Comparison of ENCODE assay signal across 8 cellular contexts in the genomic region with DNA sequence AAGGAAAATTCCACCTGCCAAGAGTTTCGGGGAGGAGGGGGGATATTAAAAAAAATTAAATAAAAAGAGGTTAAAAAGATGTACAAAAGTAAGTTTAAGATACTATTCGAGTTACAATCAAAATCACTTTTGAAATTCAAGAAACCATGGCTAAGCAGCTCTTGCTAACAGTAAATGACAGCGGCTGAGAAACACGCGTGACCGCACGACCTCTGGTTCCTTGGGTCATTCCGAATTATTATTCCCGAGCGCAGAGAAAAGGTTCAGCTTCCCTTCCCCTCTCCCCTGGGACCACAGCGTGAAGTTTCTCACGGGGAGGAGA. TPM values are rescaled to one million over a fixed set of nuclear protein-coding genes. Genes with fewer than 3 reads are reported as not detected.
A peak's percentile ranks its signal among the peaks of the same experiment; 100 is the strongest.
DNase-seq lines count a peak whose midpoint lies in the region; ATAC-seq, FAIRE-seq and TF ChIP-seq lines count a peak whose summit lies in the region.

No MANE protein-coding gene starts in this region.

- FAIRE-seq in astrocyte (lab: Jason Lieb, UNC): no peak

- peaks cover 21% of the 10 kb centered on the region for H3K4me1 ChIP-seq in astrocyte (ENCODE audit: insufficient read depth, low read length)
- H3K4me1 ChIP-seq in liver (ENCODE audit: control insufficient read depth in 4 of 4, insufficient read depth in 4 of 4, low read length in 3 of 4): peaks cover 0 to 13% (median 10%) of the 10 kb centered on the region in 4 donors
- H3K4me1 ChIP-seq in thoracic aorta (ENCODE audit: control insufficient read depth in 1 of 2, low read depth in 2 of 2): peaks cover 8 to 34% of the 10 kb centered on the region in 2 donors

- H3K27me3 ChIP-seq in astrocyte (ENCODE audit: insufficient read depth, low read length) (no peaks in the 10 kb centered on the region), liver (ENCODE audit: control insufficient read depth in 4 of 4, insufficient read depth in 4 of 4, low read length in 3 of 4) (no peaks in the 10 kb centered on the region), thoracic aorta (replicated peaks; ENCODE audit: insufficient read depth) (no peaks in the 10 kb centered on the region)

- no peak for DNase-seq in activated CD4-positive, alpha-beta T cell treated with anti-CD3 and anti-CD28 coated beads, Interleukin-2, amount 10 ng/mL, durations not matched to agents 24 days and 14 days
- DNase-seq in activated CD4-positive, alpha-beta T cell treated with anti-CD3 and anti-CD28 coated beads, Interleukin-2, amount 50 U/mL, for 48 hours: no peak
- DNase-seq in astrocyte (ENCODE audit: low read depth) (no peak), thoracic aorta (ENCODE audit: low spot score) (no peak), NCI-H2029 treated with DMSO at 0.1 percent for 48 hours (lab: John Stamatoyannopoulos, UW) (no peak), OCI-M2 (lab: John Stamatoyannopoulos, UW; ENCODE audit: unreplicated experiment) (no peak)

- no peak for TF ChIP-seq CTCF in astrocyte (IDR thresholded peaks at IDR 0.05; ENCODE audit: insufficient read depth, low read depth, low read length)
- TF ChIP-seq CTCF in liver (IDR thresholded peaks at IDR 0.05; ENCODE audit: low read depth, low read length, missing input control): no peak
- TF ChIP-seq CTCF in thoracic aorta (IDR thresholded peaks at IDR 0.05): no peak

- H3K4me2 ChIP-seq in astrocyte (ENCODE audit: low read length): peak overlapping the region; percentile 98

- H3K9ac ChIP-seq in astrocyte (ENCODE audit: low read length): peak overlapping the region; percentile 90
- peak overlapping the region; percentile 65 to 66 for H3K9ac ChIP-seq in liver (ENCODE audit: low read depth in 1 of 2, low read length in 2 of 2)

- H3K36me3 Mint-ChIP-seq in activated CD4-positive, alpha-beta T cell treated with anti-CD3 and anti-CD28 coated beads, Interleukin-2, amount 10 ng/mL, durations not matched to agents 24 days and 14 days (ENCODE audit: low read depth): peaks cover 20% of the 10 kb centered on the region
- no peaks in the 10 kb centered on the region for H3K36me3 Mint-ChIP-seq in astrocyte (ENCODE audit: low read depth, unreplicated experiment)

- peak overlapping the region; percentile 94 for H3K4me3 Mint-ChIP-seq in activated CD4-positive, alpha-beta T cell treated with anti-CD3 and anti-CD28 coated beads, Interleukin-2, amount 10 ng/mL, durations not matched to agents 24 days and 14 days
- peak overlapping the region; percentile 98 for H3K4me3 Mint-ChIP-seq in astrocyte (ENCODE audit: unreplicated experiment)

- peak overlapping the region; percentile 95 for H3K4me3 ChIP-seq in astrocyte (ENCODE audit: insufficient read depth, low read depth, low read length)
- H3K4me3 ChIP-seq in liver (ENCODE audit: low read depth in 1 of 3, low read length in 3 of 3): peak overlapping the region; percentile 83 to 86 (median 85)
- H3K4me3 ChIP-seq in thoracic aorta: peak overlapping the region; percentile 79

- no peak for TF ChIP-seq RAD21 in liver (IDR thresholded peaks at IDR 0.05)

- H3K27ac Mint-ChIP-seq in activated CD4-positive, alpha-beta T cell treated with anti-CD3 and anti-CD28 coated beads, Interleukin-2, amount 10 ng/mL, durations not matched to agents 24 days and 14 days: peak overlapping the region; percentile 92
- peak overlapping the region; percentile 98 for H3K27ac Mint-ChIP-seq in astrocyte (ENCODE audit: unreplicated experiment)

- WGBS in liver: 6% methylated on average over 12 of the region's 12 CpGs

- peaks cover 16% of the 10 kb centered on the region for H3K79me2 ChIP-seq in astrocyte (ENCODE audit: insufficient read depth, low read length)

- ATAC-seq in thoracic aorta (ENCODE audit: insufficient number of reproducible peaks, low FRiP score, low read depth) (no peak), GM18517 (IDR thresholded peaks at IDR 0.05; ENCODE audit: unreplicated experiment) (no peak)

- no peaks in the 10 kb centered on the region for H3K9me3 ChIP-seq in astrocyte (ENCODE audit: insufficient read depth, low read depth, low read length)
- no peaks in the 10 kb centered on the region for H3K9me3 ChIP-seq in liver (ENCODE audit: control insufficient read depth in 4 of 4, low read length in 3 of 4)
- no peaks in the 10 kb centered on the region for H3K9me3 ChIP-seq in thoracic aorta

- no peaks in the 10 kb centered on the region for H3K9me3 Mint-ChIP-seq in activated CD4-positive, alpha-beta T cell treated with anti-CD3 and anti-CD28 coated beads, Interleukin-2, amount 10 ng/mL, durations not matched to agents 24 days and 14 days
- no peaks in the 10 kb centered on the region for H3K9me3 Mint-ChIP-seq in astrocyte (ENCODE audit: unreplicated experiment)

- peak overlapping the region; percentile 94 for H2AFZ ChIP-seq in astrocyte (ENCODE audit: low read depth, low read length)

- H4K20me1 ChIP-seq in astrocyte (ENCODE audit: insufficient read depth, low read length): no peaks in the 10 kb centered on the region

- peak overlapping the region; percentile 94 for H3K27ac ChIP-seq in astrocyte (ENCODE audit: low read depth, low read length)
- H3K27ac ChIP-seq in liver (ENCODE audit: low read depth in 1 of 2, low read length in 2 of 2): peak overlapping the region; percentile 80 to 96
- H3K27ac ChIP-seq in thoracic aorta: peak overlapping the region; percentile 90 to 93

- peaks cover 37% of the 10 kb centered on the region for H3K4me1 Mint-ChIP-seq in activated CD4-positive, alpha-beta T cell treated with anti-CD3 and anti-CD28 coated beads, Interleukin-2, amount 10 ng/mL, durations not matched to agents 24 days and 14 days
- H3K4me1 Mint-ChIP-seq in astrocyte (ENCODE audit: low read depth, unreplicated experiment): peaks cover 11% of the 10 kb centered on the region

- peaks cover 3% of the 10 kb centered on the region for H3K36me3 ChIP-seq in astrocyte (ENCODE audit: insufficient read depth, low read length)
- peaks cover 0 to 10% (median 3%) of the 10 kb centered on the region in 4 donors for H3K36me3 ChIP-seq in liver (ENCODE audit: control insufficient read depth in 4 of 4, insufficient read depth in 3 of 4, low read depth in 1 of 4, low read length in 3 of 4)
- peaks cover 8% of the 10 kb centered on the region for H3K36me3 ChIP-seq in thoracic aorta

- peaks cover 16% of the 10 kb centered on the region for H3K27me3 Mint-ChIP-seq in activated CD4-positive, alpha-beta T cell treated with anti-CD3 and anti-CD28 coated beads, Interleukin-2, amount 10 ng/mL, durations not matched to agents 24 days and 14 days
- no peaks in the 10 kb centered on the region for H3K27me3 Mint-ChIP-seq in astrocyte (ENCODE audit: low read depth, unreplicated experiment)

- intact Hi-C loops in activated CD4-positive, alpha-beta T cell treated with anti-CD3 and anti-CD28 coated beads, Interleukin-2, amount 10 ng/mL, durations not matched to agents 24 days and 14 days (cut with micrococcal nuclease): loop anchor here (1.0 to 10.0 kb wide), 7 partner anchors 46 to 622 kb away; no protein-coding TSS in a partner anchor

TF ChIP-seq in liver, 16 proteins besides CTCF, POLR2A, EP300 and RAD21 (continues in another document):
- TF ChIP-seq YY1 (IDR thresholded peaks at IDR 0.05) (no peak), FOXA1 (IDR thresholded peaks at IDR 0.05) (no peak), NR2F2 (IDR thresholded peaks at IDR 0.05) (no peak), EGR1 (IDR thresholded peaks at IDR 0.05; ENCODE audit: low read depth in 2 of 2) (no peak), HNF4G (IDR thresholded peaks at IDR 0.05) (no peak), RXRA (IDR thresholded peaks at IDR 0.05) (no peak), GABPA (IDR thresholded peaks at IDR 0.05 in 1 of 2, conservative IDR thresholded peaks at IDR 0.05 in 1 of 2) (no peak), SP1 (IDR thresholded peaks at IDR 0.05) (no peak), JUND (IDR thresholded peaks at IDR 0.05) (no peak), TAF1 (conservative IDR thresholded peaks at IDR 0.05) (no peak), HNF4A (conservative IDR thresholded peaks at IDR 0.05) (no peak), FOXA2 (IDR thresholded peaks at IDR 0.05) (no peak)
- TF ChIP-seq, protein P1, sequence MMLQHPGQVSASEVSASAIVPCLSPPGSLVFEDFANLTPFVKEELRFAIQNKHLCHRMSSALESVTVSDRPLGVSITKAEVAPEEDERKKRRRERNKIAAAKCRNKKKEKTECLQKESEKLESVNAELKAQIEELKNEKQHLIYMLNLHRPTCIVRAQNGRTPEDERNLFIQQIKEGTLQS (IDR thresholded peaks at IDR 0.05): no peak
- TF ChIP-seq, protein P2, sequence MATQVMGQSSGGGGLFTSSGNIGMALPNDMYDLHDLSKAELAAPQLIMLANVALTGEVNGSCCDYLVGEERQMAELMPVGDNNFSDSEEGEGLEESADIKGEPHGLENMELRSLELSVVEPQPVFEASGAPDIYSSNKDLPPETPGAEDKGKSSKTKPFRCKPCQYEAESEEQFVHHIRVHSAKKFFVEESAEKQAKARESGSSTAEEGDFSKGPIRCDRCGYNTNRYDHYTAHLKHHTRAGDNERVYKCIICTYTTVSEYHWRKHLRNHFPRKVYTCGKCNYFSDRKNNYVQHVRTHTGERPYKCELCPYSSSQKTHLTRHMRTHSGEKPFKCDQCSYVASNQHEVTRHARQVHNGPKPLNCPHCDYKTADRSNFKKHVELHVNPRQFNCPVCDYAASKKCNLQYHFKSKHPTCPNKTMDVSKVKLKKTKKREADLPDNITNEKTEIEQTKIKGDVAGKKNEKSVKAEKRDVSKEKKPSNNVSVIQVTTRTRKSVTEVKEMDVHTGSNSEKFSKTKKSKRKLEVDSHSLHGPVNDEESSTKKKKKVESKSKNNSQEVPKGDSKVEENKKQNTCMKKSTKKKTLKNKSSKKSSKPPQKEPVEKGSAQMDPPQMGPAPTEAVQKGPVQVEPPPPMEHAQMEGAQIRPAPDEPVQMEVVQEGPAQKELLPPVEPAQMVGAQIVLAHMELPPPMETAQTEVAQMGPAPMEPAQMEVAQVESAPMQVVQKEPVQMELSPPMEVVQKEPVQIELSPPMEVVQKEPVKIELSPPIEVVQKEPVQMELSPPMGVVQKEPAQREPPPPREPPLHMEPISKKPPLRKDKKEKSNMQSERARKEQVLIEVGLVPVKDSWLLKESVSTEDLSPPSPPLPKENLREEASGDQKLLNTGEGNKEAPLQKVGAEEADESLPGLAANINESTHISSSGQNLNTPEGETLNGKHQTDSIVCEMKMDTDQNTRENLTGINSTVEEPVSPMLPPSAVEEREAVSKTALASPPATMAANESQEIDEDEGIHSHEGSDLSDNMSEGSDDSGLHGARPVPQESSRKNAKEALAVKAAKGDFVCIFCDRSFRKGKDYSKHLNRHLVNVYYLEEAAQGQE (IDR thresholded peaks at IDR 0.05): no peak

RNA-seq across cellular contexts. Expression of a gene that starts 0.6 kb away (rescaled TPM):
- total RNA-seq in activated CD4-positive, alpha-beta T cell treated with anti-CD3 and anti-CD28 coated beads, Interleukin-2, amount 10 ng/mL, durations not matched to agents 24 days and 14 days: 10.1 and 10.7 TPM in 2 replicates
- total RNA-seq in astrocyte (9.0 and 9.7 TPM in 2 replicates), liver (1 to 10 TPM; 6.0 to 6.2 TPM), thoracic aorta (1 to 10 TPM; 7.3 to 8.8 TPM)
- 10 to 100 TPM in 1 of 2 donors, 1 to 10 TPM in 1; 3.7 to 10.2 TPM for polyA plus RNA-seq in liver

RNA-seq across cellular contexts. Expression of a gene that starts 58.2 kb away (rescaled TPM):
- total RNA-seq in activated CD4-positive, alpha-beta T cell treated with anti-CD3 and anti-CD28 coated beads, Interleukin-2, amount 10 ng/mL, durations not matched to agents 24 days and 14 days: 13.2 and 14.1 TPM in 2 replicates
- total RNA-seq in astrocyte (6.8 and 7.2 TPM in 2 replicates), liver (10 to 100 TPM; 11.0 to 11.7 TPM), thoracic aorta (10 to 100 TPM; 20.0 to 31.1 TPM)
- polyA plus RNA-seq in liver: 1 to 10 TPM; 4.4 to 5.7 TPM
